ENCODE assay signal across 8 cellular contexts in genomic region chr9:41643571-41644221, GRCh38.
A peak's percentile ranks its signal among the peaks of the same experiment; 100 is the strongest.
DNase-seq lines count a peak whose midpoint lies in the region; ATAC-seq and TF ChIP-seq lines count a peak whose summit lies in the region.
"Not testable (repeated sequence)": the region's sequence is repeated elsewhere in the genome, so short reads cannot be mapped to it uniquely, and the experiment has no call there.

No MANE protein-coding gene starts in this region.

- DNase-seq in AG04450 (ENCODE audit: low read depth, low spot score) (peak; percentile 60), GM19240 (ENCODE audit: insufficient read length, low spot score) (peak; percentile 29), NCI-H2196 (lab: John Stamatoyannopoulos, UW; ENCODE audit: unreplicated experiment) (peak; percentile 40), kidney glomerular epithelial cell (lab: John Stamatoyannopoulos, UW) (peak; percentile 14), smooth muscle cell (lab: John Stamatoyannopoulos, UW; ENCODE audit: unreplicated experiment) (peak; percentile 6)
- DNase-seq in activated CD4-positive, alpha-beta memory T cell treated with anti-CD3 and anti-CD28 coated beads for 36 hours: peak; percentile 65
- not testable (repeated sequence) for DNase-seq in colonic mucosa

- H3F3A ChIP-seq in smooth muscle cell (ENCODE audit: low read depth): not testable (repeated sequence)

- not testable (repeated sequence) for H3K9me3 ChIP-seq in AG04450 (ENCODE audit: control insufficient read depth, insufficient read depth, low read length); colonic mucosa; smooth muscle cell (replicated peaks; ENCODE audit: low read depth)

- H3K27ac Mint-ChIP-seq in activated CD4-positive, alpha-beta memory T cell treated with anti-CD3 and anti-CD28 coated beads for 36 hours: not testable (repeated sequence)

- H2AFZ ChIP-seq in smooth muscle cell (ENCODE audit: low read depth): peak overlapping the region; percentile 30

- not testable (repeated sequence) for H4K20me1 ChIP-seq in smooth muscle cell (ENCODE audit: low read depth)

- 28% methylated on average over 34 of the region's 50 CpGs for WGBS in smooth muscle cell (ENCODE audit: low lambda C conversion rate)

- not testable (repeated sequence) for H3K4me1 ChIP-seq in colonic mucosa; smooth muscle cell (ENCODE audit: low read depth)

- H3K4me3 Mint-ChIP-seq in activated CD4-positive, alpha-beta memory T cell treated with anti-CD3 and anti-CD28 coated beads for 36 hours: peak overlapping the region; percentile 46

- intact Hi-C loops in activated CD4-positive, alpha-beta memory T cell treated with anti-CD3 and anti-CD28 coated beads for 36 hours (cut with micrococcal nuclease); colonic mucosa (cut with DNase I): not testable (repeated sequence)

- not testable (repeated sequence) for H3K9me3 Mint-ChIP-seq in activated CD4-positive, alpha-beta memory T cell treated with anti-CD3 and anti-CD28 coated beads for 36 hours

- POLR2A ChIA-PET in AG04450 (lab: Yijun Ruan, JAX); activated CD4-positive, alpha-beta memory T cell treated with anti-CD3 and anti-CD28 coated beads for 36 hours (lab: Charles Lee): not testable (repeated sequence)

- ATAC-seq in HG03095 (IDR thresholded peaks at IDR 0.05; ENCODE audit: unreplicated experiment): peak; percentile 94

- TF ChIP-seq CTCF in AG04450 (IDR thresholded peaks at IDR 0.05; ENCODE audit: low read depth, low read length): 0 out of 2 replicates have a peak, but pooled peaks have one; percentile 22
- TF ChIP-seq CTCF in colonic mucosa (IDR thresholded peaks at IDR 0.05); smooth muscle cell (IDR thresholded peaks at IDR 0.05; ENCODE audit: borderline replicate concordance, insufficient read depth, poor library complexity, severe bottlenecking): not testable (repeated sequence)

- H3K79me2 ChIP-seq in smooth muscle cell (ENCODE audit: low read depth): not testable (repeated sequence)

- H3K9ac ChIP-seq in colonic mucosa (ENCODE audit: low read depth in 2 of 2, low read length in 2 of 2): peak overlapping the region in 1 of 2 donors; percentile 56
- H3K9ac ChIP-seq in smooth muscle cell (ENCODE audit: low read depth): peak overlapping the region; percentile 57

- H3K4me1 Mint-ChIP-seq in activated CD4-positive, alpha-beta memory T cell treated with anti-CD3 and anti-CD28 coated beads for 36 hours (ENCODE audit: low read depth): not testable (repeated sequence)

- H3K36me3 ChIP-seq in colonic mucosa; smooth muscle cell (ENCODE audit: low read depth): not testable (repeated sequence)

- H3K36me3 Mint-ChIP-seq in activated CD4-positive, alpha-beta memory T cell treated with anti-CD3 and anti-CD28 coated beads for 36 hours: not testable (repeated sequence)

- CTCF ChIA-PET in AG04450 (lab: Charles Lee); activated CD4-positive, alpha-beta memory T cell treated with anti-CD3 and anti-CD28 coated beads for 36 hours (lab: Charles Lee): not testable (repeated sequence)

- not testable (repeated sequence) for H3K27me3 ChIP-seq in AG04450 (ENCODE audit: control insufficient read depth, insufficient read depth, low read length); colonic mucosa; smooth muscle cell (ENCODE audit: low read depth)

- not testable (repeated sequence) for H3K27me3 Mint-ChIP-seq in activated CD4-positive, alpha-beta memory T cell treated with anti-CD3 and anti-CD28 coated beads for 36 hours

- peak overlapping the region; percentile 75 for H3K4me2 ChIP-seq in smooth muscle cell

- H3K27ac ChIP-seq in AG04450 (ENCODE audit: low read depth, low read length): peak overlapping the region; percentile 11
- not testable (repeated sequence) for H3K27ac ChIP-seq in colonic mucosa; smooth muscle cell (ENCODE audit: low read depth)

- H3K4me3 ChIP-seq in AG04450 (ENCODE audit: low read depth, low read length) (peak overlapping the region; percentile 54), colonic mucosa (peak overlapping the region; percentile 26), smooth muscle cell (peak overlapping the region; percentile 47)
